8 cellular contexts compared by ENCODE assay signal in genomic region chr10:84424731-84425165, GRCh38.
DNase-seq lines count a peak whose midpoint lies in the region; ATAC-seq and TF ChIP-seq lines count a peak whose summit lies in the region.

No MANE protein-coding gene starts in this region.

- ATAC-seq in HG02610 (IDR thresholded peaks at IDR 0.05; ENCODE audit: unreplicated experiment) (peak; percentile 79), GM21528 (IDR thresholded peaks at IDR 0.05; ENCODE audit: low FRiP score, unreplicated experiment) (no peak), GM21825 (IDR thresholded peaks at IDR 0.05; ENCODE audit: unreplicated experiment) (no peak)

- H3K9me3 Mint-ChIP-seq in T-helper 1 cell treated with Interleukin-12 subunit alpha and Interleukin-12 subunit beta and Interleukin-4 antibody, amounts not matched to agents 30 μg/mL and 1 μg/mL, for 36 hours = peaks cover 28% of the 10 kb centered on the region

- WGBS in thyroid gland, 2 donors = 2 to 4% methylated on average over 3 of the region's 3 CpGs

- H3K27ac ChIP-seq in epithelial cell of prostate (peak overlapping the region; percentile 78), thyroid gland (peak overlapping the region; percentile 81 to 90 (median 89))

- peak overlapping the region; percentile 6 for H3K4me3 Mint-ChIP-seq in T-helper 1 cell treated with Interleukin-12 subunit alpha and Interleukin-12 subunit beta and Interleukin-4 antibody, amounts not matched to agents 30 μg/mL and 1 μg/mL, for 36 hours

- no peaks in the 10 kb centered on the region for H3K36me3 ChIP-seq in thyroid gland

- intact Hi-C loops in thyroid gland (cut with DNase I) = no loop called here

- H3K4me3 ChIP-seq in thyroid gland (replicated peaks in 1 of 3) = peak overlapping the region in 2 of 3 donors; percentile 5 to 14

- peak; percentile 61 for DNase-seq in COLO829 (ENCODE audit: low spot score)
- DNase-seq in epithelial cell of prostate (ENCODE audit: low read depth, low spot score) = peak; percentile 88
- DNase-seq in midbrain (lab: John Stamatoyannopoulos, UW) = peak; percentile 89
- peak; percentile 95 to 96 for DNase-seq in thyroid gland

- H3K27me3 Mint-ChIP-seq in T-helper 1 cell treated with Interleukin-12 subunit alpha and Interleukin-12 subunit beta and Interleukin-4 antibody, amounts not matched to agents 30 μg/mL and 1 μg/mL, for 36 hours (ENCODE audit: low read depth) = no peaks in the 10 kb centered on the region

- peaks cover 27 to 34% of the 10 kb centered on the region in 2 donors for H3K4me1 ChIP-seq in thyroid gland

- no peak for TF ChIP-seq CTCF in thyroid gland (IDR thresholded peaks at IDR 0.05)

- H3K36me3 Mint-ChIP-seq in T-helper 1 cell treated with Interleukin-12 subunit alpha and Interleukin-12 subunit beta and Interleukin-4 antibody, amounts not matched to agents 30 μg/mL and 1 μg/mL, for 36 hours (ENCODE audit: low read depth) = peaks cover 46% of the 10 kb centered on the region

- TF ChIP-seq POLR2A in thyroid gland (IDR thresholded peaks at IDR 0.05) = peak in 1 of 2 donors; percentile 95

- H3K4me1 Mint-ChIP-seq in T-helper 1 cell treated with Interleukin-12 subunit alpha and Interleukin-12 subunit beta and Interleukin-4 antibody, amounts not matched to agents 30 μg/mL and 1 μg/mL, for 36 hours (ENCODE audit: low read depth) = peaks cover 28% of the 10 kb centered on the region

- no peaks in the 10 kb centered on the region for H3K9me3 ChIP-seq in thyroid gland

- H3K27ac Mint-ChIP-seq in T-helper 1 cell treated with Interleukin-12 subunit alpha and Interleukin-12 subunit beta and Interleukin-4 antibody, amounts not matched to agents 30 μg/mL and 1 μg/mL, for 36 hours = peak overlapping the region; percentile 69

- no peaks in the 10 kb centered on the region for H3K27me3 ChIP-seq in thyroid gland
